Comparison of ENCODE assay signal across 8 cellular contexts in the genomic region with DNA sequence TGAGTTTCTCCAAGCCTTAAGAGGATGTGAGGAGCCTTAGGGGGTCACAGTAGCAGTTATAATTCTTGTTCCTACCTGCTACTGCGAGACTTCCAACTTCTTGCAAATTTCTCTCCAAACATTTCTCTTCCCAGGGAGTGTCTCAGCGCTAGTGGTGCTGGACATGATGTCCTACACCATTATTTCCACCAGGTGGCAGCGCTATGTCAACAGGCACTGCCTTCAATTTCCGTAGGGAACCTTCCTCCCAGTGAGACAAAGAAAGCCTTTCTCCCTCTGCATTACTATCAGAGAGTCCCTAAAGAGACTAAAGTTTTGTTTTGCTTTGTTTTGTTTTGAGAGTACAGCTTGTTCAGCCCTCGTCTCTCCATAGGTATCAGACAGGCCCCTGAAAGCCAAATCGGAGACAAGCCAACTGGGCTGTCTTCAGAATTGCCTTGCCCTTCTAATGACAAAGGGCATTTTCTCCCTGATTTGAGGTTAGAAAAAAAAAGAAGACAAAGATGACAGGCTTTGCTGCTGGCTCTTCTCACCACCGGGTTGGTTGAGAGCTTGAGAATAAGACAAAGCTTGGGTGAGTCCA. TPM values are rescaled to one million over a fixed set of nuclear protein-coding genes. Genes with fewer than 3 reads are reported as not detected.
DNase-seq lines count a peak whose midpoint lies in the region; ATAC-seq and TF ChIP-seq lines count a peak whose summit lies in the region.

No MANE protein-coding gene starts in this region.

- no peak overlapping the region for H2BK15ac ChIP-seq in H9 (ENCODE audit: low read depth, low read length)

- no peak overlapping the region for H3K27ac ChIP-seq in H9 (ENCODE audit: insufficient read length, low read depth, low read length)

- no peaks in the 10 kb centered on the region for H4K20me1 ChIP-seq in H9 (ENCODE audit: control insufficient read depth, insufficient read depth, insufficient read length)

- peaks cover 1% of the 10 kb centered on the region; the same call in 1 of the 2 replicates for H3K27me3 Mint-ChIP-seq in H9 (ENCODE audit: low read depth)

- no peak overlapping the region for H3K4ac ChIP-seq in H9 (ENCODE audit: low read depth, low read length)

- H2AFZ ChIP-seq in H9 (ENCODE audit: low read length): no peak overlapping the region

- no peaks in the 10 kb centered on the region; a peak in 3 of 7 replicates for H3K36me3 Mint-ChIP-seq in H9 (ENCODE audit: insufficient read depth in 1 of 3, low read depth in 3 of 3)

- H2BK20ac ChIP-seq in H9 (ENCODE audit: low read depth, low read length, poor library complexity, severe bottlenecking): no peak overlapping the region

- H3K9me3 ChIP-seq in H9 (ENCODE audit: control insufficient read depth, low read depth, low read length): no peaks in the 10 kb centered on the region

- H2AK5ac ChIP-seq in H9 (ENCODE audit: insufficient read length, low read length): no peak overlapping the region

- no peaks in the 10 kb centered on the region for H3K23me2 ChIP-seq in H9 (ENCODE audit: insufficient read length, low read depth, low read length, poor library complexity, severe bottlenecking)

- H3K9me3 Mint-ChIP-seq in H9: peaks cover 0 to 5% of the 10 kb centered on the region in 2 experiments; a peak in 3 of 5 replicates

- no peak overlapping the region for H4K91ac ChIP-seq in H9 (ENCODE audit: insufficient read length, low read depth, low read length)

- WGBS in H9 (ENCODE audit: extremely low coverage, insufficient read length, low lambda C conversion rate): no CpG with 5 or more reads among the region's 7 CpGs

- no peak overlapping the region for H2BK120ac ChIP-seq in H9 (ENCODE audit: low read depth, low read length, poor library complexity, severe bottlenecking)

- H3K4me1 ChIP-seq in H9 (ENCODE audit: insufficient read depth, low read length): no peaks in the 10 kb centered on the region; the same call in 1 of the 2 replicates

- no peaks in the 10 kb centered on the region for H3K27me3 ChIP-seq in H9 (ENCODE audit: insufficient read depth, low read length)

- peak overlapping the region; percentile 70 to 96 (median 85); a peak in 5 of 7 replicates for H3K27ac Mint-ChIP-seq in H9

- no peak overlapping the region for H4K5ac ChIP-seq in H9 (ENCODE audit: insufficient read length, low read depth, low read length)

- H2BK5ac ChIP-seq in H9 (ENCODE audit: insufficient read length, low read length): no peak overlapping the region

- TF ChIP-seq CTCF in H9 (conservative IDR thresholded peaks at IDR 0.05): peak; percentile 89

- no peak overlapping the region for H3K4me2 ChIP-seq in H9 (ENCODE audit: insufficient read depth, insufficient read length, low read length)

- peaks cover 29 to 38% of the 10 kb centered on the region in 2 experiments for H3K4me1 Mint-ChIP-seq in H9

- H3K23ac ChIP-seq in H9 (ENCODE audit: insufficient read length, low read depth, low read length): no peak overlapping the region

- ATAC-seq in left lobe of liver (peak; percentile 91), HG03520 (IDR thresholded peaks at IDR 0.05; ENCODE audit: unreplicated experiment) (no peak)

- no peak overlapping the region for H3K56ac ChIP-seq in H9 (ENCODE audit: insufficient read length, low read depth, low read length)

- peak; percentile 94 for DNase-seq in DMS53 (lab: John Stamatoyannopoulos, UW)
- DNase-seq in H9: peak; percentile 78
- DNase-seq in NCI-H2029 (lab: John Stamatoyannopoulos, UW): peak; percentile 65
- DNase-seq in UCSD-AML1 (lab: John Stamatoyannopoulos, UW; ENCODE audit: unreplicated experiment): peak; percentile 8
- DNase-seq in dermis blood vessel endothelial cell: peak; percentile 90
- DNase-seq in left lobe of liver (ENCODE audit: low spot score): peak; percentile 62
- peak; percentile 62 for DNase-seq in stimulated activated CD8-positive, alpha-beta memory T cell treated with anti-CD3 and anti-CD28 coated beads, Interleukin-4, amount 100 ng/mL, for 48 hours

- no peaks in the 10 kb centered on the region for H3K79me2 ChIP-seq in H9 (ENCODE audit: insufficient read depth, low read length)

- no peak overlapping the region for H3T11ph ChIP-seq in H9 (ENCODE audit: low read length)

- no peak overlapping the region for H3K9ac ChIP-seq in H9 (ENCODE audit: extremely low read depth, insufficient read length, low read length)

- H3K14ac ChIP-seq in H9 (ENCODE audit: insufficient read depth, low read length): no peak overlapping the region

- no peak overlapping the region for H3K18ac ChIP-seq in H9 (ENCODE audit: insufficient read length, low read depth, low read length)

- no peak overlapping the region for H4K8ac ChIP-seq in H9 (replicated peaks; ENCODE audit: insufficient read length, low read depth, low read length)

- H3K79me1 ChIP-seq in H9 (ENCODE audit: insufficient read depth, low read depth, low read length, poor library complexity, severe bottlenecking): no peaks in the 10 kb centered on the region

- H2BK12ac ChIP-seq in H9 (ENCODE audit: insufficient read length, low read depth, low read length): no peak overlapping the region

- H3K4me3 Mint-ChIP-seq in H9: peak overlapping the region in 1 of 2 experiments; percentile 19; a peak in 1 of 5 replicates

RNA-seq across cellular contexts. Expression of a gene that starts 44.2 kb away (rescaled TPM):
- total RNA-seq in H9 (2021): 84.9 and 85.0 TPM in 2 replicates
- total RNA-seq in dermis blood vessel endothelial cell: 28.6 and 35.6 TPM in 2 replicates
- total RNA-seq in left lobe of liver: 15.5 TPM

RNA-seq across cellular contexts. Expression of a gene that starts 45.8 kb away (rescaled TPM):
- total RNA-seq in H9 (2021) (234 and 239 TPM in 2 replicates), dermis blood vessel endothelial cell (59.2 and 147 TPM in 2 replicates), left lobe of liver (37.0 TPM)

Comparison
In these comparisons a context has a peak if more than half of its experiments do, and no peak if none do; other contexts are left out.
1. DNase-seq: peak in every context shown above with its lines; median percentile 94 in DMS53; 90 in dermis blood vessel endothelial cell; 78 in H9; 65 in NCI-H2029; 62 in left lobe of liver; 62 in stimulated activated CD8-positive, alpha-beta memory T cell treated with anti-CD3 and anti-CD28 coated beads, Interleukin-4, amount 100 ng/mL, for 48 hours; 8 in UCSD-AML1.